15 cellular contexts compared by ENCODE assay signal in genomic region chr10:128709975-128710794, GRCh38.
DNase-seq lines count a peak whose midpoint lies in the region; ATAC-seq and TF ChIP-seq lines count a peak whose summit lies in the region.
"Had no signal": no experiment of that assay in that cellular context is flagged by ENCODE, and none has a peak within 500 bp of the region (broad histone marks: within the 10 kb centered on the region; RNA-seq: fewer than 3 reads in every experiment).

No MANE protein-coding gene starts in this region.

- peak; percentile 18 for DNase-seq in ELF-1 (ENCODE audit: low read depth, low spot score)
- DNase-seq in WTC11 (ENCODE audit: low spot score): peak; percentile 26
- peak; percentile 68 for DNase-seq in left kidney (ENCODE audit: low read depth, low spot score)
- no peak for DNase-seq in testis
- DNase-seq in esophagus muscularis mucosa (ENCODE audit: extremely low spot score): no peak
- DNase-seq: Caco-2; CD4-positive, alpha-beta T cell; GF-D8; GOT3; NCI-H1694 treated with DMSO at 0.1 percent for 48 hours; NCI-H2227 treated with DMSO at 0.1 percent for 48 hours; NCI-H524 treated with DMSO at 0.1 percent for 48 hours; SHP77 treated with DMSO at 0.1 percent for 48 hours had no signal

- H3K27ac ChIP-seq in testis (no peak overlapping the region), esophagus muscularis mucosa (replicated peaks in 1 of 4) (no peak overlapping the region)

- intact Hi-C loops in testis (cut with DNase I; ENCODE audit: low total_unique reads) (no loop called here), esophagus muscularis mucosa (cut with DNase I) (no loop called here)

- TF ChIP-seq POLR2A in testis (IDR thresholded peaks at IDR 0.05) (no peak), esophagus muscularis mucosa (IDR thresholded peaks at IDR 0.05; ENCODE audit: low read depth) (no peak)

- peaks cover 13% of the 10 kb centered on the region for H3K4me1 Mint-ChIP-seq in WTC11

- peaks cover 19% of the 10 kb centered on the region for H3K9me3 Mint-ChIP-seq in WTC11
- H3K9me3 Mint-ChIP-seq: CD4-positive, alpha-beta T cell had no signal

- H3K4me3 ChIP-seq in testis: peak overlapping the region; percentile 21 to 43
- no peak overlapping the region for H3K4me3 ChIP-seq in esophagus muscularis mucosa

- no peaks in the 10 kb centered on the region for H3K27me3 ChIP-seq in testis
- peaks cover 0 to 20% (median 0%) of the 10 kb centered on the region in 4 donors for H3K27me3 ChIP-seq in esophagus muscularis mucosa

- H3K27ac Mint-ChIP-seq in WTC11: no peak overlapping the region
- H3K27ac Mint-ChIP-seq: CD4-positive, alpha-beta T cell had no signal

- no peaks in the 10 kb centered on the region for H3K4me1 ChIP-seq in testis
- no peaks in the 10 kb centered on the region for H3K4me1 ChIP-seq in esophagus muscularis mucosa
- H3K4me1 ChIP-seq: Caco-2 had no signal

- 30 to 37% methylated on average over 5 to 51 of the region's 53 CpGs for WGBS in testis, 2 donors
- WGBS in esophagus muscularis mucosa: 81% methylated on average over 27 of the region's 53 CpGs

- CTCF ChIA-PET in WTC11 (lab: Charles Lee): no interaction called here

- H3K9me3 ChIP-seq in testis: no peaks in the 10 kb centered on the region
- H3K9me3 ChIP-seq in esophagus muscularis mucosa: no peaks in the 10 kb centered on the region
- H3K9me3 ChIP-seq: Caco-2 had no signal

- TF ChIP-seq CTCF in WTC11 (IDR thresholded peaks at IDR 0.05) (no peak), testis (IDR thresholded peaks at IDR 0.05) (no peak), esophagus muscularis mucosa (IDR thresholded peaks at IDR 0.05) (no peak)

- TF ChIP-seq EP300 in esophagus muscularis mucosa (IDR thresholded peaks at IDR 0.05): no peak

- H3K36me3 ChIP-seq in testis (ENCODE audit: low read depth, missing control alignments) (no peaks in the 10 kb centered on the region), esophagus muscularis mucosa (no peaks in the 10 kb centered on the region)

- no peaks in the 10 kb centered on the region for H3K27me3 Mint-ChIP-seq in WTC11 (ENCODE audit: low read depth)

- ATAC-seq in WTC11 (peak; percentile 80), GM18517 (IDR thresholded peaks at IDR 0.05; ENCODE audit: unreplicated experiment) (no peak), HG03378 (IDR thresholded peaks at IDR 0.05; ENCODE audit: unreplicated experiment) (no peak)

- no peak overlapping the region for H3K4me3 Mint-ChIP-seq in WTC11
- H3K4me3 Mint-ChIP-seq: CD4-positive, alpha-beta T cell had no signal

- no peaks in the 10 kb centered on the region for H3K36me3 Mint-ChIP-seq in WTC11

- POLR2A ChIA-PET in WTC11 (lab: Charles Lee): no interaction called here

TF ChIP-seq in WTC11, 78 proteins besides CTCF, POLR2A, EP300 and RAD21:
- TF ChIP-seq ZNF121 (CRISPR knock-in tag; IDR thresholded peaks at IDR 0.05): no peak
- TF ChIP-seq ZNF425 (CRISPR knock-in tag; conservative IDR thresholded peaks at IDR 0.05): no peak
- no peak for TF ChIP-seq ERG (CRISPR knock-in tag; IDR thresholded peaks at IDR 0.05)
- no peak for TF ChIP-seq ZNF138 (CRISPR knock-in tag; conservative IDR thresholded peaks at IDR 0.05)
- TF ChIP-seq GABPB1 (CRISPR knock-in tag; IDR thresholded peaks at IDR 0.05): no peak
- no peak for TF ChIP-seq MAX (CRISPR knock-in tag; IDR thresholded peaks at IDR 0.05)
- TF ChIP-seq TP53 (CRISPR knock-in tag; IDR thresholded peaks at IDR 0.05): no peak

Comparison
In these comparisons a context has a peak if more than half of its experiments do, and no peak if none do; other contexts are left out.
1. DNase-seq: peak in ELF-1 (single experiment), WTC11 (single experiment) and left kidney (single experiment); none in testis (single experiment) and esophagus muscularis mucosa (single experiment).
2. H3K4me3 ChIP-seq: peak in testis (2 of 2); none in esophagus muscularis mucosa (0 of 4).